In the genomic region with DNA sequence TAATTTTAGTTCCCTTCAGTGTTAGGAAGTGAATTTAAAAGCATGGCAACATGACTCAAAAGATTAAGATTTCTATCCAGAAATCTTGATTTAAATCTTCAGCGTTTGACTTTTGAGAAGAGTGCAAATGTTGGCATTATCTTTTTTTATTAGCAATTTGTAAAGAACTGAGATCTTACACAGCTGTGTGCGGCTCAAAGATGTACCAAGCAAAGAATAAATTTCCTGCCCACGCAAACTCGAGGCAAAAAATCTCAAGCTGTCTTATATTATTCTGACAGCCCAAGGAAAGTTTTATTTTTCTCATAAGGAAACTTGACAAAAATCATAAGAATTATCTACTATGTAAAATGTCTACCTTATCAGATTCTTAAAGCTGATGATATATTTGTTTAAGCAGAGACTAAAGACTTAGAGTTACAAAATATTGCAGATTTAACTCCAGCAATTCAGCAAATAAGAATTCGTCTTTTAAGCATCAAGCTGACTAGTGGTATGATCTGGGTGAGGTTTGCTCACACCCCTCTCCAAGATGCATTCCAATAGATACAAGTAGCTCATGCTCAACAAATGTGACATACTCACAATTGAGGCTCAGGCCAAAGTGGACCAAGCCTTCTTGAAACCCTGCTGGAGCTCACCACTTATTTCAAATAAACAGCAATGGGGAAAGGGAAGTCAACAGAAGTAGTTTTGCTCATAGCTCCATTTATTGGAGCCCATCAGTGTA, we compare ENCODE assay signal across 12 cellular contexts.
"Had no signal": no experiment of that assay in that cellular context is flagged by ENCODE, and none has a peak within 500 bp of the region (broad histone marks: within the 10 kb centered on the region; RNA-seq: fewer than 3 reads in every experiment).

No MANE protein-coding gene starts in this region.

- H3K4me1 ChIP-seq: psoas muscle had no signal

- H3K9me3 ChIP-seq: mucosa of descending colon, psoas muscle had no signal

- H3K4me3 ChIP-seq: mucosa of descending colon, psoas muscle had no signal

- H3K27ac ChIP-seq: epithelial cell of prostate, psoas muscle had no signal

- DNase-seq: activated B cell treated with CpG ODN at 0.5 μM for 24 hours; activated CD4-positive, alpha-beta T cell treated with anti-CD3 and anti-CD28 coated beads, Interleukin-2, amount 10 ng/mL, durations not matched to agents 7 days and 5 days; activated naive CD4-positive, alpha-beta T cell treated with anti-CD3 and anti-CD28 coated beads, Interleukin-2, amount 50 U/mL, for 16 hours; amniotic stem cell; effector memory CD8-positive, alpha-beta T cell; mucosa of descending colon; psoas muscle; stimulated activated CD4-positive, alpha-beta T cell treated with anti-CD3 and anti-CD28 coated beads, Interleukin-4, amount 100 ng/mL, for 1 hour; stimulated activated CD8-positive, alpha-beta memory T cell treated with anti-CD3 and anti-CD28 coated beads, Interleukin-4, amount 100 ng/mL, for 48 hours; stimulated activated naive CD8-positive, alpha-beta T cell treated with anti-CD3 and anti-CD28 coated beads, Interleukin-15, Interleukin-2, amounts not matched to agents 100 U/mL and 50 U/mL, for 24 hours had no signal

- ATAC-seq: effector memory CD8-positive, alpha-beta T cell; mucosa of descending colon; natural killer cell treated with Interleukin-12 subunit alpha and Interleukin-12 subunit beta and Interleukin-15 and Interleukin-18, amount 100 ng/mL, for 72 hours; psoas muscle; stimulated activated naive CD8-positive, alpha-beta T cell treated with anti-CD3 and anti-CD28 coated beads, Interleukin-15, Interleukin-2, amounts not matched to agents 100 U/mL and 50 U/mL, for 24 hours had no signal
